18 cellular contexts compared by ENCODE assay signal in genomic region chr1:161771166-161771565, GRCh38. TPM values are rescaled to one million over a fixed set of nuclear protein-coding genes. Genes with fewer than 3 reads are reported as not detected.
"Had no signal": no experiment of that assay in that cellular context is flagged by ENCODE, and none has a peak within 500 bp of the region (broad histone marks: within the 10 kb centered on the region; RNA-seq: fewer than 3 reads in every experiment).

No MANE protein-coding gene starts in this region.

- H3K36me3 Mint-ChIP-seq: stimulated activated naive B cell treated with anti-CD40 and anti-IgM and Interleukin-4, amounts not matched to agents 10 μg/mL and 1 μg/mL and 100 μg/mL, for 72 hours had no signal

- H3K4me3 ChIP-seq: esophagus squamous epithelium, tibial nerve, vagina had no signal

- DNase-seq: activated CD4-positive, alpha-beta T cell treated with anti-CD3 and anti-CD28 coated beads for 48 hours; activated T-cell treated with anti-CD3 and anti-CD28 coated beads, Interleukin-2, amount 50 U/mL, for 1 hour; brain microvascular endothelial cell; cortex of kidney; effector CD4-positive, alpha-beta T cell; esophagus squamous epithelium; mesenchymal stem cell; occipital lobe; stimulated activated CD4-positive, alpha-beta T cell treated with anti-CD3 and anti-CD28 coated beads, Interleukin-15, amount 100 ng/mL, for 24 hours; stimulated activated CD4-positive, alpha-beta T cell treated with anti-CD3 and anti-CD28 coated beads, Interleukin-4, amount 100 ng/mL, for 1 hour; stimulated activated naive B cell treated with anti-CD40 and anti-IgM and Interleukin-4, amounts not matched to agents 10 μg/mL and 1 μg/mL and 100 μg/mL, for 72 hours; substantia nigra; T-helper 17 cell; WERI-Rb-1 had no signal

- H3K9me3 Mint-ChIP-seq: nephron; stimulated activated naive B cell treated with anti-CD40 and anti-IgM and Interleukin-4, amounts not matched to agents 10 μg/mL and 1 μg/mL and 100 μg/mL, for 72 hours had no signal

- H3K27me3 ChIP-seq: brain microvascular endothelial cell, esophagus squamous epithelium, tibial nerve, vagina had no signal

- H3K9me3 ChIP-seq: esophagus squamous epithelium, tibial nerve, vagina had no signal

- H3K27me3 Mint-ChIP-seq: activated naive CD8-positive, alpha-beta T cell; stimulated activated naive B cell treated with anti-CD40 and anti-IgM and Interleukin-4, amounts not matched to agents 10 μg/mL and 1 μg/mL and 100 μg/mL, for 72 hours; T-helper 17 cell had no signal

- H3K36me3 ChIP-seq: brain microvascular endothelial cell, esophagus squamous epithelium, tibial nerve, vagina had no signal

- H3K4me3 Mint-ChIP-seq: activated naive CD8-positive, alpha-beta T cell; nephron; stimulated activated naive B cell treated with anti-CD40 and anti-IgM and Interleukin-4, amounts not matched to agents 10 μg/mL and 1 μg/mL and 100 μg/mL, for 72 hours had no signal

- ATAC-seq: stimulated activated naive B cell treated with anti-CD40 and anti-IgM and Interleukin-4, amounts not matched to agents 10 μg/mL and 1 μg/mL and 100 μg/mL, for 72 hours had no signal

- H3K27ac ChIP-seq: brain microvascular endothelial cell, vagina, WERI-Rb-1 had no signal

- H3K27ac Mint-ChIP-seq: nephron; stimulated activated naive B cell treated with anti-CD40 and anti-IgM and Interleukin-4, amounts not matched to agents 10 μg/mL and 1 μg/mL and 100 μg/mL, for 72 hours; T-helper 17 cell had no signal

RNA-seq across cellular contexts. Expression of gene FCRLB, which starts 49.8 kb away (rescaled TPM):
- total RNA-seq: vagina had no signal
